ENCODE assay signal across 12 cellular contexts in genomic region chr22:49349841-49350381, GRCh38.
"Had no signal": no experiment of that assay in that cellular context is flagged by ENCODE, and none has a peak within 500 bp of the region (broad histone marks: within the 10 kb centered on the region; RNA-seq: fewer than 3 reads in every experiment).

No MANE protein-coding gene starts in this region.

- H3K27ac ChIP-seq: right lobe of liver, testis had no signal

- H3K27me3 ChIP-seq: right lobe of liver, testis had no signal

- DNase-seq: activated CD4-positive, alpha-beta T cell treated with anti-CD3 and anti-CD28 coated beads for 1 hour; activated CD4-positive, alpha-beta T cell treated with anti-CD3 and anti-CD28 coated beads, Interleukin-2, amount 50 U/mL, for 4 hours; activated naive CD4-positive, alpha-beta T cell treated with anti-CD3 and anti-CD28 coated beads, Interleukin-2, amount 50 U/mL, for 16 hours; foreskin fibroblast; hippocampal formation; left ventricle myocardium superior; right lobe of liver; stimulated activated naive CD8-positive, alpha-beta T cell treated with anti-CD3 and anti-CD28 coated beads, Interleukin-15, amount 100 ng/mL, for 72 hours; testis had no signal

- H3K4me3 Mint-ChIP-seq: activated T-helper 17 cell treated with anti-CD3 and anti-CD28 coated beads, Interleukin-2, amount 50 U/mL, for 72 hours; mesothelial cell of epicardium; neural crest cell; stimulated activated naive CD8-positive, alpha-beta T cell treated with anti-CD3 and anti-CD28 coated beads, Interleukin-15, amount 100 ng/mL, for 72 hours had no signal

- ATAC-seq: activated T-helper 17 cell treated with anti-CD3 and anti-CD28 coated beads, Interleukin-2, amount 50 U/mL, for 72 hours; left ventricle myocardium superior; stimulated activated naive CD8-positive, alpha-beta T cell treated with anti-CD3 and anti-CD28 coated beads, Interleukin-15, amount 100 ng/mL, for 72 hours had no signal

- H3K9me3 Mint-ChIP-seq: activated T-helper 17 cell treated with anti-CD3 and anti-CD28 coated beads, Interleukin-2, amount 50 U/mL, for 72 hours; mesothelial cell of epicardium; neural crest cell; stimulated activated naive CD8-positive, alpha-beta T cell treated with anti-CD3 and anti-CD28 coated beads, Interleukin-15, amount 100 ng/mL, for 72 hours had no signal

- H3K4me3 ChIP-seq: right lobe of liver, testis had no signal

- H3K36me3 ChIP-seq: right lobe of liver had no signal

- H3K27ac Mint-ChIP-seq: activated T-helper 17 cell treated with anti-CD3 and anti-CD28 coated beads, Interleukin-2, amount 50 U/mL, for 72 hours; mesothelial cell of epicardium; stimulated activated naive CD8-positive, alpha-beta T cell treated with anti-CD3 and anti-CD28 coated beads, Interleukin-15, amount 100 ng/mL, for 72 hours had no signal

- H3K4me1 Mint-ChIP-seq: activated T-helper 17 cell treated with anti-CD3 and anti-CD28 coated beads, Interleukin-2, amount 50 U/mL, for 72 hours; stimulated activated naive CD8-positive, alpha-beta T cell treated with anti-CD3 and anti-CD28 coated beads, Interleukin-15, amount 100 ng/mL, for 72 hours had no signal

- H3K36me3 Mint-ChIP-seq: mesothelial cell of epicardium had no signal

- H3K9me3 ChIP-seq: right lobe of liver, testis had no signal

- H3K4me1 ChIP-seq: right lobe of liver, testis had no signal
